In genomic region chr2:25887624-25888242, GRCh38 we compare ENCODE assay signal across 15 cellular contexts. TPM values are rescaled to one million over a fixed set of nuclear protein-coding genes. Genes with fewer than 3 reads are reported as not detected.
DNase-seq lines count a peak whose midpoint lies in the region; ATAC-seq and TF ChIP-seq lines count a peak whose summit lies in the region.
"Had no signal": no experiment of that assay in that cellular context is flagged by ENCODE, and none has a peak within 500 bp of the region (broad histone marks: within the 10 kb centered on the region; RNA-seq: fewer than 3 reads in every experiment).

No MANE protein-coding gene starts in this region.

- H2AK5ac ChIP-seq in IMR-90 (ENCODE audit: low read depth, low read length): no peak overlapping the region; the same call in 1 of the 2 replicates

- H3K14ac ChIP-seq in IMR-90 (replicated peaks; ENCODE audit: low read depth, low read length): no peak overlapping the region

- no peak overlapping the region for H2AFZ ChIP-seq in IMR-90 (replicated peaks; ENCODE audit: low read length, poor library complexity)

- H3K9me3 ChIP-seq in IMR-90 (ENCODE audit: control insufficient read depth, insufficient read depth, low read length): no peaks in the 10 kb centered on the region
- H3K9me3 ChIP-seq: BE2C had no signal

- H3K9me1 ChIP-seq in IMR-90 (ENCODE audit: insufficient read depth, low read length): no peaks in the 10 kb centered on the region

- no peak overlapping the region for H3K18ac ChIP-seq in IMR-90 (ENCODE audit: low read depth, low read length)

- no peak overlapping the region for H3K56ac ChIP-seq in IMR-90 (ENCODE audit: extremely low read depth, insufficient read depth, low read length)

- no peak for TF ChIP-seq POLR2A in IMR-90 (IDR thresholded peaks at IDR 0.05; ENCODE audit: low read depth, low read length)

- in situ Hi-C loops in IMR-90 (cut with MboI; ENCODE audit: low sequenced_read_pairs): no loop called here

- CTCF ChIA-PET in IMR-90 (lab: Yijun Ruan, JAX): no interaction called here

- no peak overlapping the region for H2AK9ac ChIP-seq in IMR-90 (replicated peaks; ENCODE audit: low read depth, low read length, poor library complexity)

- no peak overlapping the region for H3K4me2 ChIP-seq in IMR-90 (ENCODE audit: low read depth, low read length)

- no peak overlapping the region for H3K27ac ChIP-seq in IMR-90 (ENCODE audit: insufficient read depth, low read length)
- H3K27ac ChIP-seq: C4-2B had no signal

- intact Hi-C loops in IMR-90 (cut with micrococcal nuclease): no loop called here

- H2BK5ac ChIP-seq in IMR-90 (ENCODE audit: low read depth, low read length, poor library complexity, severe bottlenecking): no peak overlapping the region

- H2BK15ac ChIP-seq in IMR-90 (ENCODE audit: low read depth, low read length): peak overlapping the region; percentile 37; the same call in 1 of the 3 replicates

- dilution Hi-C loops in IMR-90 (cut with HindIII; ENCODE audit: low sequenced_read_pairs, unreplicated experiment): no loop called here

- DNase-seq in SKM-1 treated with dmso at 0.1 percent for 144 hours (lab: John Stamatoyannopoulos, UW; ENCODE audit: unreplicated experiment) (peak; percentile 4), SKM-1 (lab: John Stamatoyannopoulos, UW; ENCODE audit: unreplicated experiment) (no peak), IMR-90 (no peak), OCI-M1 (lab: John Stamatoyannopoulos, UW) (peak; percentile 12), NCI-H2227 (lab: John Stamatoyannopoulos, UW; ENCODE audit: unreplicated experiment) (no peak), GOT3 (lab: John Stamatoyannopoulos, UW) (no peak)
- DNase-seq: BE2C; CD8-positive, alpha-beta T cell; COR-L47; DMS153; DMS79 treated with DMSO at 0.1 percent for 48 hours; EL; HCEC 1CT had no signal

- H3K23ac ChIP-seq in IMR-90 (ENCODE audit: low read depth, low read length): no peak overlapping the region

- no peak overlapping the region for H4K5ac ChIP-seq in IMR-90 (ENCODE audit: low read depth, low read length)

- no peak overlapping the region for H3K4ac ChIP-seq in IMR-90 (ENCODE audit: low read depth, low read length)

- ATAC-seq in IMR-90 (ENCODE audit: low read depth) (no peak), GM18519 (IDR thresholded peaks at IDR 0.05; ENCODE audit: low FRiP score, unreplicated experiment) (no peak)
- ATAC-seq: CD8-positive, alpha-beta T cell had no signal

- H3K9ac ChIP-seq in IMR-90 (ENCODE audit: low read depth, low read length): no peak overlapping the region

- no peak overlapping the region for H4K91ac ChIP-seq in IMR-90 (ENCODE audit: insufficient read depth, low read depth, low read length)

- H3K4me1 ChIP-seq in IMR-90 (ENCODE audit: control insufficient read depth, insufficient read depth, low read length): peaks cover 6% of the 10 kb centered on the region; the same call in 1 of the 2 replicates
- H3K4me1 ChIP-seq: BE2C had no signal

- H4K20me1 ChIP-seq in IMR-90 (ENCODE audit: insufficient read depth, low read length): no peaks in the 10 kb centered on the region

- 88% methylated on average over 1 of the region's 5 CpGs; no CpG with 5 or more reads in 1 of the 2 experiments for WGBS in IMR-90 (ENCODE audit: extremely low coverage in 2 of 2, insufficient read length in 1 of 2), 2 experiments

- H3K27me3 ChIP-seq in IMR-90 (ENCODE audit: control insufficient read depth, insufficient read depth, low read length): 0 out of 2 replicates have a peak, but pooled peaks cover 2% of the 10 kb centered on the region
- H3K27me3 ChIP-seq: BE2C had no signal

- no peak overlapping the region for H2BK20ac ChIP-seq in IMR-90 (ENCODE audit: low read depth, low read length)

- POLR2A ChIA-PET in IMR-90 (lab: Charles Lee; ENCODE audit: unreplicated experiment): no interaction called here

- TF ChIP-seq RAD21 in IMR-90 (IDR thresholded peaks at IDR 0.05; ENCODE audit: low read length): no peak

- no TSS peak for BruUV-seq in IMR-90 (replicated peaks; lab: Mats Ljungman, UMichigan)

- H3K36me3 ChIP-seq in IMR-90 (ENCODE audit: control insufficient read depth, insufficient read depth, low read length): no peaks in the 10 kb centered on the region
- H3K36me3 ChIP-seq: BE2C had no signal

- no peak overlapping the region for H4K8ac ChIP-seq in IMR-90 (ENCODE audit: low read depth in 2 of 2, low read length in 2 of 2)

- no peak overlapping the region for H3K4me3 ChIP-seq in IMR-90 (ENCODE audit: insufficient read depth, low read depth, low read length)

- H2BK120ac ChIP-seq in IMR-90 (ENCODE audit: low read depth, low read length): no peak overlapping the region

- TF ChIP-seq CTCF in IMR-90 (conservative IDR thresholded peaks at IDR 0.05; ENCODE audit: low read depth, low read length): no peak

- H3K79me1 ChIP-seq in IMR-90 (ENCODE audit: low read depth in 1 of 2, low read length in 2 of 2): no peaks in the 10 kb centered on the region

TF ChIP-seq in IMR-90, 13 proteins besides CTCF, POLR2A, EP300 and RAD21:
- no peak for TF ChIP-seq FOS (IDR thresholded peaks at IDR 0.05; ENCODE audit: low read depth, low read length)
- no peak for TF ChIP-seq BHLHE40 (IDR thresholded peaks at IDR 0.05; ENCODE audit: low read depth, low read length)
- no peak for TF ChIP-seq NFE2L2 (IDR thresholded peaks at IDR 0.05; ENCODE audit: low read depth, low read length)

RNA-seq across cellular contexts. Expression of gene ASXL2, which starts 9.4 kb away (rescaled TPM):
- total RNA-seq in IMR-90 (2012; rRNA removed): 7.5 and 8.1 TPM in 2 replicates
- 4.9 and 5.3 TPM in 2 replicates for polyA plus RNA-seq in IMR-90 (2012; rRNA removed)
- polyA plus RNA-seq in IMR-90 (2012; cell fraction: cytosol; rRNA removed): 1.4 TPM in 2 replicates
- polyA plus RNA-seq in IMR-90 (2012; cell fraction: nucleus; rRNA removed; ENCODE audit: low replicate concordance): 2.6 and 8.2 TPM in 2 replicates

Comparison
In these comparisons a context has a peak if more than half of its experiments do, and no peak if none do; other contexts are left out.
1. DNase-seq: peak in SKM-1 treated with dmso at 0.1 percent for 144 hours (single experiment) and OCI-M1 (single experiment); none in SKM-1 (single experiment), IMR-90 (single experiment), NCI-H2227 (single experiment) and GOT3 (single experiment).